Comparison of ENCODE assay signal across 8 cellular contexts in genomic region chr4:4334798-4335520, GRCh38. TPM values are rescaled to one million over a fixed set of nuclear protein-coding genes. Genes with fewer than 3 reads are reported as not detected.
DNase-seq lines count a peak whose midpoint lies in the region; ATAC-seq, FAIRE-seq and TF ChIP-seq lines count a peak whose summit lies in the region.

No MANE protein-coding gene starts in this region.

- H3K36me3 ChIP-seq in BJ (ENCODE audit: control insufficient read depth, insufficient read depth, low read length) (no peaks in the 10 kb centered on the region), SJSA1 (no peaks in the 10 kb centered on the region), heart left ventricle (no peaks in the 10 kb centered on the region)

- H3K4me3 ChIP-seq in BJ (ENCODE audit: low read depth, low read length) (no peak overlapping the region), SJSA1 (no peak overlapping the region), heart left ventricle (no peak overlapping the region)

- CTCF ChIA-PET in BJ (lab: Yijun Ruan, JAX) = interaction anchor here (0.6 to 3.1 kb wide), 10 partner anchors 10 to 101 kb away, joined by 3 to 24 read pairs (median 4); partner anchors contain the start of gene TMEM128

- POLR2A ChIA-PET in BJ (lab: Charles Lee) = no interaction called here

- no peak for DNase-seq in BJ (ENCODE audit: low read depth)
- DNase-seq in HTR-8/SVneo (ENCODE audit: insufficient read length, low spot score) = peak; percentile 34
- DNase-seq in SJSA1 (ENCODE audit: low read depth in 1 of 2, low spot score in 2 of 2) = peak; percentile 50 to 59
- DNase-seq in activated naive CD4-positive, alpha-beta T cell (lab: John Stamatoyannopoulos, UW) = peak; percentile 11 to 64 (median 21)
- peak; percentile 42 to 76 (median 65) for DNase-seq in heart left ventricle
- DNase-seq in retina = peak; percentile 63
- DNase-seq in T1000 (lab: John Stamatoyannopoulos, UW) = no peak

- no peak for TF ChIP-seq POLR2A in heart left ventricle (IDR thresholded peaks at IDR 0.05)

- 43 to 50% (median 48%) methylated on average over 21 of the region's 21 CpGs for WGBS in heart left ventricle, 4 donors

- H3K9me3 ChIP-seq in SJSA1 (replicated peaks) = no peaks in the 10 kb centered on the region
- H3K9me3 ChIP-seq in heart left ventricle = peaks cover 0 to 7% (median 0%) of the 10 kb centered on the region in 12 donors

- peaks cover 13% of the 10 kb centered on the region for H3K4me1 ChIP-seq in SJSA1 (replicated peaks)
- H3K4me1 ChIP-seq in heart left ventricle = peaks cover 0 to 10% (median 4%) of the 10 kb centered on the region in 12 donors

- H3K27ac ChIP-seq in SJSA1 (no peak overlapping the region), heart left ventricle (no peak overlapping the region)

- intact Hi-C loops in heart left ventricle (cut with DNase I) = loop anchor here in 8 of 10 donors (1.0 to 10.0 kb wide), 5 partner anchors 78 to 350 kb away; no protein-coding TSS in a partner anchor

- H3K27me3 ChIP-seq in BJ (ENCODE audit: control insufficient read depth, insufficient read depth, low read length) (peaks cover 13% of the 10 kb centered on the region), SJSA1 (replicated peaks) (no peaks in the 10 kb centered on the region), heart left ventricle (peaks cover 0 to 6% (median 0%) of the 10 kb centered on the region in 9 donors)

- ATAC-seq in GM19043 (IDR thresholded peaks at IDR 0.05; ENCODE audit: low read depth, unreplicated experiment) = peak; percentile 77
- peak in 3 of 4 donors; percentile 25 to 57 (median 44) for ATAC-seq in heart left ventricle

- no peak for FAIRE-seq in HTR-8/SVneo (lab: Jason Lieb, UNC)

- peak; percentile 89 for TF ChIP-seq CTCF in BJ (IDR thresholded peaks at IDR 0.05; ENCODE audit: insufficient read depth, low read depth, low read length)
- peak; percentile 58 to 89 (median 76) for TF ChIP-seq CTCF in heart left ventricle (IDR thresholded peaks at IDR 0.05)

RNA-seq across cellular contexts. Expression of gene ZBTB49, which starts 44.9 kb away (rescaled TPM):
- polyA plus RNA-seq in BJ (2011; rRNA removed) (1.9 and 2.5 TPM in 2 replicates), heart left ventricle (1 to 10 TPM; 1.1 to 2.0 TPM)
- polyA minus RNA-seq in BJ (2011; rRNA and poly(A)+ RNA removed) = 4.0 and 4.7 TPM in 2 replicates
- total RNA-seq in SJSA1 (2014; rRNA removed; shearing (Covaris generic)) = 4.7 and 16.8 TPM in 2 replicates
- total RNA-seq in heart left ventricle = 1 to 10 TPM; 2.9 to 6.7 (median 4.7) TPM

RNA-seq across cellular contexts. Expression of gene LYAR, which starts 45.0 kb away (rescaled TPM):
- 2.4 and 4.6 TPM in 2 replicates for polyA plus RNA-seq in BJ (2011; rRNA removed)
- 0.90 and 1.1 TPM in 2 replicates for polyA minus RNA-seq in BJ (2011; rRNA and poly(A)+ RNA removed)
- total RNA-seq in SJSA1 (2014; rRNA removed; shearing (Covaris generic)) = 47.1 and 56.2 TPM in 2 replicates
- 10 to 100 TPM in 5 of 9 donors, 1 to 10 TPM in 4; 8.6 to 15.6 (median 12.2) TPM for total RNA-seq in heart left ventricle
- polyA plus RNA-seq in heart left ventricle = 10 to 100 TPM; 14.3 to 16.6 TPM

RNA-seq across cellular contexts. Expression of gene NSG1, which starts 51.9 kb away (rescaled TPM):
- 0.17 TPM in 1 of 2 replicates, not detected in the other for polyA plus RNA-seq in BJ (2011; rRNA removed)
- polyA minus RNA-seq in BJ (2011; rRNA and poly(A)+ RNA removed) = not detected in 2 replicates
- total RNA-seq in SJSA1 (2014; rRNA removed; shearing (Covaris generic)) = not detected in 2 replicates
- 10 to 100 TPM in 2 of 9 donors, 1 to 10 TPM in 7; 2.1 to 19.7 (median 3.4) TPM for total RNA-seq in heart left ventricle
- 1 to 10 TPM; 3.2 to 4.8 TPM for polyA plus RNA-seq in heart left ventricle

Comparison
In these comparisons a context has a peak if more than half of its experiments do, and no peak if none do; other contexts are left out.
1. DNase-seq: peak in HTR-8/SVneo (single experiment), SJSA1 (2 of 2), activated naive CD4-positive, alpha-beta T cell (4 of 4), heart left ventricle (5 of 5) and retina (single experiment); none in BJ (single experiment) and T1000 (single experiment).